Comparison of ENCODE assay signal across 8 cellular contexts in the genomic region with DNA sequence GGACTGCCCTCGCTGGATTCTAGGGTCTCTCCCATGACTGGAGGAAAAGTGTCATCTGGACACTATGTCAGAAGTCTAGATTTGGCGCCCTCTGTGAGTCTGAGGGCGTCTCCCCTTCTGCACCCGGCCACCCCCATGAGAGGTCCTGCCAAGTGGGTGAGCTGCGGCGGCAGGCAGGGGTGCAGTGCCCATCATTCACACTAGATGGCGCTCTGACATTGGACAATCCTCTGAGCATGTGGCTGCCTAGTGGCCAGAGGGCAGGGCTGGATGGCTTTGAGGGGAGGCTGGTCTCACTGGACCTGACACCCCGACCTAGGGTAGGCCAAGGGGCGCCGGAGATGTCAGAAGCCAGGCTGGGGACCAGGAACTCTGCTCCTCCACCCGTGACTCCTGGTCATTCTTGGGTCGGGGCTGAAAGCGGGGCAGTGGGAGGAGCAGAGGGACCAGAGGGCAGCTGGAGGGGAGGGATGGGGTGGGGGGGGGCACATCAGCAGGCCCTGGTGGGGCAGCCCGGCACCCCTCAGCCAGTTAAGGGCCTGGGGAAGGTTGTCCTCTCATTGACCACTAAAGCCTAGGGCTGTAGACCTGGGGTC. TPM values are rescaled to one million over a fixed set of nuclear protein-coding genes. Genes with fewer than 3 reads are reported as not detected.
A peak's percentile ranks its signal among the peaks of the same experiment; 100 is the strongest.
DNase-seq lines count a peak whose midpoint lies in the region; ATAC-seq and TF ChIP-seq lines count a peak whose summit lies in the region.

No MANE protein-coding gene starts in this region.

- H3K9me3 ChIP-seq in OCI-LY7 (ENCODE audit: low read length) (no peaks in the 10 kb centered on the region), esophagus squamous epithelium (no peaks in the 10 kb centered on the region)

- no peaks in the 10 kb centered on the region for H3K36me3 ChIP-seq in OCI-LY7 (ENCODE audit: insufficient read depth, low read length)
- H3K36me3 ChIP-seq in esophagus squamous epithelium: no peaks in the 10 kb centered on the region

- CTCF ChIA-PET in Calu3 (lab: Charles Lee): interaction anchor here (0.5 to 3.1 kb wide), 17 partner anchors 16 to 744 kb away, joined by 3 to 30 read pairs (median 4); partner anchors contain the start of gene MRM1
- CTCF ChIA-PET in OCI-LY7 (lab: Charles Lee; ENCODE audit: unreplicated experiment): no interaction called here

- H3K27me3 ChIP-seq in esophagus squamous epithelium: peaks cover 0 to 56% (median 0%) of the 10 kb centered on the region in 4 donors

- H3K27me3 Mint-ChIP-seq in Calu3 (ENCODE audit: unreplicated experiment): peaks cover 53% of the 10 kb centered on the region
- peaks cover 6 to 18% of the 10 kb centered on the region in 2 donors for H3K27me3 Mint-ChIP-seq in natural killer cell treated with Interleukin-12 subunit alpha and Interleukin-12 subunit beta and Interleukin-15 and Interleukin-18, amount 100 ng/mL, for 72 hours
- H3K27me3 Mint-ChIP-seq in stimulated activated memory B cell treated with anti-CD40 and anti-IgM and Interleukin-4, amounts not matched to agents 10 μg/mL and 1 μg/mL and 100 μg/mL, for 72 hours: peaks cover 24% of the 10 kb centered on the region

- intact Hi-C loops in Calu3 (cut with micrococcal nuclease; ENCODE audit: unreplicated experiment) (loop anchor here (1.0 to 10.0 kb wide), 7 partner anchors 77 to 744 kb away; no protein-coding TSS in a partner anchor), OCI-LY7 (cut with micrococcal nuclease; ENCODE audit: unreplicated experiment) (loop anchor here (1.0 to 5.0 kb wide), 4 partner anchors 78 to 609 kb away; no protein-coding TSS in a partner anchor), esophagus squamous epithelium (cut with DNase I) (no loop called here)

- DNase-seq in Calu3: peak; percentile 99
- DNase-seq in HuH-7 (ENCODE audit: low spot score): peak; percentile 89
- DNase-seq in OCI-LY7 (ENCODE audit: low spot score): peak; percentile 73
- DNase-seq in activated T-cell treated with anti-CD3 and anti-CD28 coated beads for 1 hour (ENCODE audit: low read depth): peak; percentile 73
- no peak for DNase-seq in esophagus squamous epithelium (lab: John Stamatoyannopoulos, UW)
- peak; percentile 78 for DNase-seq in natural killer cell treated with Interleukin-12 subunit alpha and Interleukin-12 subunit beta and Interleukin-15 and Interleukin-18, amount 100 ng/mL, for 72 hours (ENCODE audit: low spot score)

- H3K4me3 ChIP-seq in OCI-LY7 (ENCODE audit: low read depth, low read length, poor library complexity, severe bottlenecking): no peak overlapping the region
- no peak overlapping the region for H3K4me3 ChIP-seq in esophagus squamous epithelium

- no peak overlapping the region for H2AFZ ChIP-seq in OCI-LY7 (ENCODE audit: low read length)

- H3K36me3 Mint-ChIP-seq in Calu3 (ENCODE audit: insufficient read depth, unreplicated experiment): no peaks in the 10 kb centered on the region
- no peaks in the 10 kb centered on the region for H3K36me3 Mint-ChIP-seq in natural killer cell treated with Interleukin-12 subunit alpha and Interleukin-12 subunit beta and Interleukin-15 and Interleukin-18, amount 100 ng/mL, for 72 hours
- H3K36me3 Mint-ChIP-seq in stimulated activated memory B cell treated with anti-CD40 and anti-IgM and Interleukin-4, amounts not matched to agents 10 μg/mL and 1 μg/mL and 100 μg/mL, for 72 hours: no peaks in the 10 kb centered on the region

- H3K4me3 Mint-ChIP-seq in Calu3 (ENCODE audit: low read depth, unreplicated experiment): no peak overlapping the region
- H3K4me3 Mint-ChIP-seq in natural killer cell treated with Interleukin-12 subunit alpha and Interleukin-12 subunit beta and Interleukin-15 and Interleukin-18, amount 100 ng/mL, for 72 hours: no peak overlapping the region
- H3K4me3 Mint-ChIP-seq in stimulated activated memory B cell treated with anti-CD40 and anti-IgM and Interleukin-4, amounts not matched to agents 10 μg/mL and 1 μg/mL and 100 μg/mL, for 72 hours: no peak overlapping the region

- POLR2A ChIA-PET in OCI-LY7 (lab: Charles Lee): no interaction called here

- WGBS in esophagus squamous epithelium, 2 donors: 3 to 11% methylated on average over 3 to 4 of the region's 14 CpGs

- ATAC-seq in natural killer cell treated with Interleukin-12 subunit alpha and Interleukin-12 subunit beta and Interleukin-15 and Interleukin-18, amount 100 ng/mL, for 72 hours: peak; percentile 85 to 86
- peak; percentile 86 for ATAC-seq in stimulated activated memory B cell treated with anti-CD40 and anti-IgM and Interleukin-4, amounts not matched to agents 10 μg/mL and 1 μg/mL and 100 μg/mL, for 72 hours
- no peak for ATAC-seq in GM21737 (IDR thresholded peaks at IDR 0.05; ENCODE audit: unreplicated experiment)

- no peaks in the 10 kb centered on the region for H4K20me1 ChIP-seq in OCI-LY7 (ENCODE audit: insufficient read depth, low read length)

- TF ChIP-seq POLR2A in esophagus squamous epithelium (IDR thresholded peaks at IDR 0.05): no peak

- H3K4me1 ChIP-seq in OCI-LY7 (ENCODE audit: insufficient read depth, low read length, poor library complexity, severe bottlenecking) (no peaks in the 10 kb centered on the region), esophagus squamous epithelium (peaks cover 0 to 7% (median 3%) of the 10 kb centered on the region in 3 donors)

- no peak overlapping the region for H3K27ac Mint-ChIP-seq in Calu3 (ENCODE audit: unreplicated experiment)
- H3K27ac Mint-ChIP-seq in natural killer cell treated with Interleukin-12 subunit alpha and Interleukin-12 subunit beta and Interleukin-15 and Interleukin-18, amount 100 ng/mL, for 72 hours: no peak overlapping the region
- H3K27ac Mint-ChIP-seq in stimulated activated memory B cell treated with anti-CD40 and anti-IgM and Interleukin-4, amounts not matched to agents 10 μg/mL and 1 μg/mL and 100 μg/mL, for 72 hours: no peak overlapping the region

- H3K79me2 ChIP-seq in OCI-LY7 (ENCODE audit: insufficient read depth, low read depth, low read length): no peaks in the 10 kb centered on the region

- no peaks in the 10 kb centered on the region for H3K4me1 Mint-ChIP-seq in Calu3 (ENCODE audit: low read depth, unreplicated experiment)
- H3K4me1 Mint-ChIP-seq in natural killer cell treated with Interleukin-12 subunit alpha and Interleukin-12 subunit beta and Interleukin-15 and Interleukin-18, amount 100 ng/mL, for 72 hours (ENCODE audit: low read depth in 2 of 2): no peaks in the 10 kb centered on the region
- peaks cover 6% of the 10 kb centered on the region for H3K4me1 Mint-ChIP-seq in stimulated activated memory B cell treated with anti-CD40 and anti-IgM and Interleukin-4, amounts not matched to agents 10 μg/mL and 1 μg/mL and 100 μg/mL, for 72 hours

- TF ChIP-seq CTCF in Calu3 (IDR thresholded peaks at IDR 0.05; ENCODE audit: unreplicated experiment) (peak; percentile 100), OCI-LY7 (conservative IDR thresholded peaks at IDR 0.05; ENCODE audit: low read length) (peak; percentile 96), esophagus squamous epithelium (IDR thresholded peaks at IDR 0.05) (peak; percentile 91 to 98 (median 95))

- no peak overlapping the region for H3K27ac ChIP-seq in OCI-LY7 (ENCODE audit: low read depth, low read length, poor library complexity, severe bottlenecking)
- no peak overlapping the region for H3K27ac ChIP-seq in esophagus squamous epithelium

- no peaks in the 10 kb centered on the region for H3K9me3 Mint-ChIP-seq in Calu3 (ENCODE audit: low read depth, unreplicated experiment)
- no peaks in the 10 kb centered on the region for H3K9me3 Mint-ChIP-seq in natural killer cell treated with Interleukin-12 subunit alpha and Interleukin-12 subunit beta and Interleukin-15 and Interleukin-18, amount 100 ng/mL, for 72 hours
- no peaks in the 10 kb centered on the region for H3K9me3 Mint-ChIP-seq in stimulated activated memory B cell treated with anti-CD40 and anti-IgM and Interleukin-4, amounts not matched to agents 10 μg/mL and 1 μg/mL and 100 μg/mL, for 72 hours

- H3K9me2 ChIP-seq in OCI-LY7 (ENCODE audit: insufficient read depth, low read length): no peaks in the 10 kb centered on the region

- no peak overlapping the region for H3K4me2 ChIP-seq in OCI-LY7 (ENCODE audit: low read length)

- BruUV-seq in Calu3 (replicated peaks; lab: Mats Ljungman, UMichigan) (no TSS peak), OCI-LY7 (replicated peaks; lab: Mats Ljungman, UMichigan) (no TSS peak)

RNA-seq across cellular contexts. Expression of gene MRM1, which starts 28.0 kb away (rescaled TPM):
- total RNA-seq in Calu3 (2022): 42.4 and 43.5 TPM in 2 replicates
- total RNA-seq in OCI-LY7 (2014; rRNA removed; shearing (Covaris generic)): 20.9 and 22.5 TPM in 2 replicates
- total RNA-seq in OCI-LY7 (2022): 18.6 and 22.6 TPM in 2 replicates
- 10 to 100 TPM in 1 of 4 donors, 1 to 10 TPM in 3; 5.9 to 10.1 (median 7.0) TPM for total RNA-seq in esophagus squamous epithelium
- total RNA-seq in natural killer cell treated with Interleukin-12 subunit alpha and Interleukin-12 subunit beta and Interleukin-15 and Interleukin-18, amount 100 ng/mL, for 72 hours: 10 to 100 TPM; 10.5 to 22.6 TPM

RNA-seq across cellular contexts. Expression of gene DHRS11, which starts 37.7 kb away (rescaled TPM):
- 53.3 and 63.3 TPM in 2 replicates for total RNA-seq in Calu3 (2022)
- total RNA-seq in OCI-LY7 (2014; rRNA removed; shearing (Covaris generic)): 9.4 and 13.9 TPM in 2 replicates
- total RNA-seq in OCI-LY7 (2022): 5.1 and 7.2 TPM in 2 replicates
- total RNA-seq in esophagus squamous epithelium: 10 to 100 TPM in 2 of 4 donors, 1 to 10 TPM in 2; 9.0 to 11.1 (median 10.2) TPM
- 10 to 100 TPM in 1 of 2 donors, 1 to 10 TPM in 1; 5.2 to 16.8 TPM for total RNA-seq in natural killer cell treated with Interleukin-12 subunit alpha and Interleukin-12 subunit beta and Interleukin-15 and Interleukin-18, amount 100 ng/mL, for 72 hours
